ENCODE assay signal across 20 cellular contexts in genomic region chr3:8020047-8020446, GRCh38.
"Had no signal": no experiment of that assay in that cellular context is flagged by ENCODE, and none has a peak within 500 bp of the region (broad histone marks: within the 10 kb centered on the region; RNA-seq: fewer than 3 reads in every experiment).

No MANE protein-coding gene starts in this region.

- H3K9ac ChIP-seq: KMS-11, SK-N-SH had no signal

- H3K27ac ChIP-seq: KMS-11, RWPE1 had no signal

- H3K27ac Mint-ChIP-seq: IgD-negative memory B cell, T-cell had no signal

- H3K36me3 Mint-ChIP-seq: IgD-negative memory B cell, T-cell had no signal

- H3K27me3 Mint-ChIP-seq: IgD-negative memory B cell, T-cell had no signal

- H3K4me1 Mint-ChIP-seq: IgD-negative memory B cell, T-cell had no signal

- H3K4me2 ChIP-seq: KMS-11, SK-N-SH had no signal

- H3K4me3 ChIP-seq: K562 had no signal

- ATAC-seq: K562, Panc1, PC-3, T-cell had no signal

- H3K4me3 Mint-ChIP-seq: IgD-negative memory B cell, T-cell had no signal

- DNase-seq: MM.1S, NCI-H1092 treated with DMSO at 0.1 percent for 48 hours, NCI-H1436, NCI-H187, NCI-H2029, NCI-H2081 treated with DMSO at 0.1 percent for 48 hours, NCI-H2227 treated with DMSO at 0.1 percent for 48 hours, NCI-H524, NCI-H526 treated with DMSO at 0.1 percent for 48 hours, NCI-H774, PC-3, SHP77, SW 1271, T-cell had no signal
